Comparison of ENCODE assay signal across 9 cellular contexts in genomic region chr12:119804011-119804641, GRCh38.
DNase-seq lines count a peak whose midpoint lies in the region; ATAC-seq and TF ChIP-seq lines count a peak whose summit lies in the region.
"Had no signal": no experiment of that assay in that cellular context is flagged by ENCODE, and none has a peak within 500 bp of the region (broad histone marks: within the 10 kb centered on the region; RNA-seq: fewer than 3 reads in every experiment).

No MANE protein-coding gene starts in this region.

- no peaks in the 10 kb centered on the region for H3K9me2 ChIP-seq in SK-N-SH

- DNase-seq in Right ventricle myocardium inferior (ENCODE audit: missing footprints) (peak; percentile 76), cardiac septum (ENCODE audit: low spot score) (no peak), SK-N-SH (peak; percentile 86), foreskin fibroblast (peak; percentile 80 to 91), nucleus accumbens (lab: John Stamatoyannopoulos, UW) (peak in 53 of 56 donors; percentile 5 to 82 (median 58)), NOMO-1 treated with DMSO at 0.1 percent for 48 hours (lab: John Stamatoyannopoulos, UW; ENCODE audit: unreplicated experiment) (no peak), NCI-H524 treated with DMSO at 0.1 percent for 48 hours (lab: John Stamatoyannopoulos, UW) (no peak)
- DNase-seq: activated naive CD8-positive, alpha-beta T cell treated with anti-CD3 and anti-CD28 coated beads, Interleukin-2, amount 10 ng/mL, durations not matched to agents 7 days and 5 days had no signal

- TF ChIP-seq RAD21 in SK-N-SH (IDR thresholded peaks at IDR 0.05; ENCODE audit: low read length): peak; percentile 66

- peak overlapping the region; percentile 17 to 19; a peak in 2 of 4 replicates for H3K4me3 ChIP-seq in SK-N-SH (ENCODE audit: low read depth in 2 of 2, low read length in 1 of 2)
- peak overlapping the region; percentile 48 to 74 for H3K4me3 ChIP-seq in foreskin fibroblast (ENCODE audit: low read depth in 1 of 2, low read length in 2 of 2)

- no peaks in the 10 kb centered on the region for H3K27me3 ChIP-seq in SK-N-SH (ENCODE audit: insufficient read depth)

- H3K9ac ChIP-seq in SK-N-SH: no peak overlapping the region

- POLR2A ChIA-PET in SK-N-SH (lab: Yijun Ruan, JAX): interaction anchor here (0.8 to 1.0 kb wide), 2 partner anchors 9 to 186 kb away, joined by 3 read pairs; no protein-coding TSS in a partner anchor

- ATAC-seq in Right ventricle myocardium inferior (peak; percentile 88), GM21390 (IDR thresholded peaks at IDR 0.05; ENCODE audit: unreplicated experiment) (no peak)

- H3K27ac ChIP-seq in SK-N-SH (ENCODE audit: low read depth in 2 of 2, low read length in 1 of 2): no peak overlapping the region

- CTCF ChIA-PET in SK-N-SH (lab: Yijun Ruan, JAX): interaction anchor here (0.6 to 5.7 kb wide), 26 partner anchors 9 to 133 kb away, joined by 3 to 58 read pairs (median 3); no protein-coding TSS in a partner anchor

- H3K4me1 ChIP-seq in SK-N-SH (ENCODE audit: control insufficient read depth in 1 of 2, insufficient read depth in 2 of 2, low read depth in 1 of 2, low read length in 1 of 2): peaks cover 7 to 8% of the 10 kb centered on the region in 2 experiments; a peak in 3 of 4 replicates

- intact Hi-C loops in Right ventricle myocardium inferior (cut with DNase I): no loop called here
- intact Hi-C loops in cardiac septum (cut with DNase I): loop anchor here (5.0 kb wide), 1 partner anchor 283 kb away; no protein-coding TSS in a partner anchor

- H3F3A ChIP-seq in SK-N-SH (replicated peaks; ENCODE audit: insufficient read depth): no peaks in the 10 kb centered on the region

- 58% methylated on average over 29 of the region's 32 CpGs for WGBS in SK-N-SH (ENCODE audit: low lambda C conversion rate)

- H3K36me3 ChIP-seq in SK-N-SH (replicated peaks in 1 of 2; ENCODE audit: control insufficient read depth in 1 of 2, insufficient read depth in 2 of 2, low read length in 1 of 2): peaks cover 0 to 12% of the 10 kb centered on the region in 2 experiments

- H2AFZ ChIP-seq in SK-N-SH (ENCODE audit: low read depth): peak overlapping the region; percentile 64; the same call in 1 of the 2 replicates

- H3K79me2 ChIP-seq in SK-N-SH (ENCODE audit: insufficient read depth): peaks cover 9% of the 10 kb centered on the region; the same call in 1 of the 2 replicates

- no peaks in the 10 kb centered on the region for H4K20me1 ChIP-seq in SK-N-SH (ENCODE audit: insufficient read depth)

- H3K4me2 ChIP-seq in SK-N-SH: peak overlapping the region; percentile 36

- H3K9me3 ChIP-seq in SK-N-SH: no peaks in the 10 kb centered on the region

- TF ChIP-seq EP300 in SK-N-SH (IDR thresholded peaks at IDR 0.05; ENCODE audit: borderline replicate concordance in 1 of 2, low read depth in 1 of 2, low read length in 1 of 2): no peak

- peak; percentile 54 for TF ChIP-seq CTCF in SK-N-SH (IDR thresholded peaks at IDR 0.05)
- peak; percentile 42 for TF ChIP-seq CTCF in foreskin fibroblast (IDR thresholded peaks at IDR 0.05; ENCODE audit: low read depth, low read length)

TF ChIP-seq in SK-N-SH, 30 proteins besides CTCF, POLR2A, EP300 and RAD21:
- no peak for TF ChIP-seq TEAD4 (IDR thresholded peaks at IDR 0.05; ENCODE audit: borderline replicate concordance, insufficient read depth)
- no peak for TF ChIP-seq RXRA (IDR thresholded peaks at IDR 0.05; ENCODE audit: borderline replicate concordance, low read depth)
- TF ChIP-seq JUND (IDR thresholded peaks at IDR 0.05): peak; percentile 51; the same call in 1 of the 2 replicates
- no peak for TF ChIP-seq USF1 (IDR thresholded peaks at IDR 0.05; ENCODE audit: borderline replicate concordance, low read depth)
- TF ChIP-seq FOSL2 (IDR thresholded peaks at IDR 0.05; ENCODE audit: borderline replicate concordance, low read depth): peak; percentile 80
- peak; percentile 50 for TF ChIP-seq CHD2 (IDR thresholded peaks at IDR 0.05; ENCODE audit: low read length, partially characterized antibody)
- peak; percentile 71; the same call in 1 of the 2 replicates for TF ChIP-seq SIN3A (IDR thresholded peaks at IDR 0.05; ENCODE audit: borderline replicate concordance, low read depth, low read length)
- 0 out of 2 replicates have a peak, but pooled peaks have one; percentile 42 for TF ChIP-seq PBX3 (IDR thresholded peaks at IDR 0.05)
- TF ChIP-seq FOXJ3 (CRISPR knock-in tag; IDR thresholded peaks at IDR 0.05): no peak
- TF ChIP-seq SMC3 (IDR thresholded peaks at IDR 0.05; ENCODE audit: low read depth, low read length): peak; percentile 48; the same call in 1 of the 2 replicates
- TF ChIP-seq MAX (IDR thresholded peaks at IDR 0.05; ENCODE audit: low read depth): peak; percentile 68; the same call in 1 of the 2 replicates
- peak; percentile 92 for TF ChIP-seq MXI1 (IDR thresholded peaks at IDR 0.05; ENCODE audit: low read depth, low read length)
- no peak for TF ChIP-seq RCOR1 (IDR thresholded peaks at IDR 0.05; ENCODE audit: low read length)
TF ChIP-seq in SK-N-SH: peak in this region for 8.

Comparison
In these comparisons a context has a peak if more than half of its experiments do, and no peak if none do; other contexts are left out.
1. DNase-seq: peak in Right ventricle myocardium inferior (single experiment), SK-N-SH (single experiment), foreskin fibroblast (2 of 2) and nucleus accumbens (53 of 56); none in cardiac septum (single experiment), NOMO-1 treated with DMSO at 0.1 percent for 48 hours (single experiment) and NCI-H524 treated with DMSO at 0.1 percent for 48 hours (single experiment).